In the genomic region with DNA sequence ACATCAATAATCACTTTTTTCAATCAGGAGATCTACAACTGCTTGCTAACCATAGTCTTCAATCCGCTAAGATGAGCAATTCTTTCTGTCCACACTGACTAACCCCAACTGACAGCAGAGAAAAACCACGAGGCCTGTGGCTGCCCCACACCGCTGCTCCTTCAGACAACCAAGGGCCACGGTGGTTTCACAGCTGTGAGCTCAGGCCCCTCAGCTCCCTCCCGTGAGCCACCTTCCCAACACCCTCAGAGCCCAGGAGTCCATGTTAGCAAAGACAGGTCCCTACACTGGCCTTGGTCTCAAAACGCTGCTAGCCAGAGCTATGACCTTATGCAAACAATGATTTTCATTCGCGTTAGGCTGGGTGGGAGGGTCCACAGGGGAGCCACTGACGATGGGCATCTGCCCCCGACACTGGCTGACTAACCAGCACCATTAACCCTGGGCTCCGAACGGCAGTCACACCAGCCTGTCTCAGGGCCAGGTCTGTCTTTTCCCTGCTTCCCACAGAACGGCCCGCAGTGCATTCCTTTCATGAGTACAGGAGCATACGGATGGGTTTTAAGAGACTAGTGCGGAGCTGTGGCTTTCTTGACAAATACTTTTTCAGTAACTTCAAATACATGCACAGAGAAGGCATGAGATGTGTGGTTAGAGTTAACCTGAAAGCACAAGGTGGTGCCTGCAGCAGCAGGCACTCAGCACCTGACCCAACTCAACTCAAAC, we compare ENCODE assay signal across 8 cellular contexts.
DNase-seq lines count a peak whose midpoint lies in the region; ATAC-seq and TF ChIP-seq lines count a peak whose summit lies in the region.

No MANE protein-coding gene starts in this region.

- no peak overlapping the region for H2AFZ ChIP-seq in OCI-LY7 (ENCODE audit: low read length)

- POLR2A ChIA-PET in OCI-LY7 (lab: Charles Lee): interaction anchor here (0.6 to 0.9 kb wide), 3 partner anchors 12 to 550 kb away, joined by 3 to 4 read pairs (median 3); no protein-coding TSS in a partner anchor

- H3K4me2 ChIP-seq in OCI-LY7 (ENCODE audit: low read length): no peak overlapping the region

- no peaks in the 10 kb centered on the region for H3K27me3 Mint-ChIP-seq in osteocyte (ENCODE audit: unreplicated experiment)

- no peaks in the 10 kb centered on the region for H3K27me3 ChIP-seq in brain microvascular endothelial cell (replicated peaks)

- H3K9me3 Mint-ChIP-seq in osteocyte (ENCODE audit: unreplicated experiment): no peaks in the 10 kb centered on the region

- peaks cover 40% of the 10 kb centered on the region for H4K20me1 ChIP-seq in OCI-LY7 (ENCODE audit: insufficient read depth, low read length)

- peaks cover 96% of the 10 kb centered on the region for H3K79me2 ChIP-seq in OCI-LY7 (ENCODE audit: insufficient read depth, low read depth, low read length)

- CTCF ChIA-PET in OCI-LY7 (lab: Charles Lee; ENCODE audit: unreplicated experiment): no interaction called here

- H3K36me3 Mint-ChIP-seq in osteocyte (ENCODE audit: unreplicated experiment): peaks cover 2% of the 10 kb centered on the region

- in situ Hi-C loops in brain microvascular endothelial cell (cut with HindIII; ENCODE audit: low pct_ligation_motif_present, low sequenced_read_pairs): no loop called here

- no TSS peak for BruUV-seq in OCI-LY7 (replicated peaks; lab: Mats Ljungman, UMichigan)

- H3K27ac Mint-ChIP-seq in osteocyte (ENCODE audit: unreplicated experiment): peak overlapping the region; percentile 80

- H3K9me3 ChIP-seq in OCI-LY7 (ENCODE audit: low read length): no peaks in the 10 kb centered on the region

- no peak overlapping the region for H3K4me3 ChIP-seq in brain microvascular endothelial cell (ENCODE audit: low read depth, low read length)
- no peak overlapping the region for H3K4me3 ChIP-seq in OCI-LY7 (ENCODE audit: low read depth, low read length, poor library complexity, severe bottlenecking)

- H3K4me3 Mint-ChIP-seq in osteocyte (ENCODE audit: unreplicated experiment): peak overlapping the region; percentile 33

- intact Hi-C loops in OCI-LY7 (cut with micrococcal nuclease; ENCODE audit: unreplicated experiment): no loop called here

- H3K9me2 ChIP-seq in OCI-LY7 (ENCODE audit: insufficient read depth, low read length): no peaks in the 10 kb centered on the region

- TF ChIP-seq CTCF in brain microvascular endothelial cell (IDR thresholded peaks at IDR 0.05; ENCODE audit: low read depth, low read length, missing control alignments): no peak
- no peak for TF ChIP-seq CTCF in osteocyte (IDR thresholded peaks at IDR 0.05)
- TF ChIP-seq CTCF in OCI-LY7 (conservative IDR thresholded peaks at IDR 0.05; ENCODE audit: low read length): no peak

- peak; percentile 42 for DNase-seq in SW480 (ENCODE audit: low spot score)
- peak; percentile 74 for DNase-seq in brain microvascular endothelial cell
- no peak for DNase-seq in osteocyte (ENCODE audit: extremely low spot score, unreplicated experiment)
- DNase-seq in occipital lobe (lab: John Stamatoyannopoulos, UW): no peak
- no peak for DNase-seq in OCI-LY7 (ENCODE audit: low spot score)
- no peak for DNase-seq in C1 segment of cervical spinal cord (lab: John Stamatoyannopoulos, UW)

- peaks cover 64% of the 10 kb centered on the region for H3K4me1 Mint-ChIP-seq in osteocyte (ENCODE audit: unreplicated experiment)

- H3K27ac ChIP-seq in brain microvascular endothelial cell (peak overlapping the region; percentile 84), OCI-LY7 (ENCODE audit: low read depth, low read length, poor library complexity, severe bottlenecking) (no peak overlapping the region)

- H3K36me3 ChIP-seq in brain microvascular endothelial cell (replicated peaks): peaks cover 5% of the 10 kb centered on the region
- peaks cover 61% of the 10 kb centered on the region for H3K36me3 ChIP-seq in OCI-LY7 (ENCODE audit: insufficient read depth, low read length)

- ATAC-seq in GM18517 (IDR thresholded peaks at IDR 0.05; ENCODE audit: unreplicated experiment): peak; percentile 63
- ATAC-seq in HG02840 (IDR thresholded peaks at IDR 0.05; ENCODE audit: low FRiP score, unreplicated experiment): peak; percentile 64

- peaks cover 3% of the 10 kb centered on the region for H3K4me1 ChIP-seq in OCI-LY7 (ENCODE audit: insufficient read depth, low read length, poor library complexity, severe bottlenecking)

Comparison
In these comparisons a context has a peak if more than half of its experiments do, and no peak if none do; other contexts are left out.
1. DNase-seq: peak in SW480 (single experiment) and brain microvascular endothelial cell (single experiment); none in osteocyte (single experiment), occipital lobe (single experiment), OCI-LY7 (single experiment) and C1 segment of cervical spinal cord (0 of 14).